In genomic region chr16:10896165-10896564, GRCh38 we compare ENCODE assay signal across 20 cellular contexts. TPM values are rescaled to one million over a fixed set of nuclear protein-coding genes. Genes with fewer than 3 reads are reported as not detected.
"Had no signal": no experiment of that assay in that cellular context is flagged by ENCODE, and none has a peak within 500 bp of the region (broad histone marks: within the 10 kb centered on the region; RNA-seq: fewer than 3 reads in every experiment).

No MANE protein-coding gene starts in this region.

- H3K27me3 ChIP-seq: body of pancreas, colonic mucosa, suprapubic skin had no signal

- H3K9ac ChIP-seq: parathyroid adenoma had no signal

- H3K4me3 ChIP-seq: body of pancreas, colonic mucosa, esophagus squamous epithelium, suprapubic skin had no signal

- H3K36me3 ChIP-seq: colonic mucosa had no signal

- H3K4me1 ChIP-seq: body of pancreas, colonic mucosa, esophagus squamous epithelium, parathyroid adenoma, suprapubic skin had no signal

- H3K9me3 ChIP-seq: body of pancreas, colonic mucosa, esophagus squamous epithelium, suprapubic skin had no signal

- FAIRE-seq: endothelial cell of umbilical vein, keratinocyte had no signal

- ATAC-seq: body of pancreas, left lobe of liver had no signal

- H3K79me2 ChIP-seq: parathyroid adenoma had no signal

- H3K36me3 Mint-ChIP-seq: activated naive CD8-positive, alpha-beta T cell treated with anti-CD3 and anti-CD28 coated beads for 36 hours had no signal

- H3K27ac Mint-ChIP-seq: activated naive CD8-positive, alpha-beta T cell treated with anti-CD3 and anti-CD28 coated beads for 36 hours; naive thymus-derived CD4-positive, alpha-beta T cell had no signal

- DNase-seq: activated CD4-positive, alpha-beta T cell treated with anti-CD3 and anti-CD28 coated beads, Interleukin-2, amount 50 U/mL, for 1 hour; activated CD8-positive, alpha-beta memory T cell treated with anti-CD3 and anti-CD28 coated beads for 24 hours; activated naive CD8-positive, alpha-beta T cell treated with anti-CD3 and anti-CD28 coated beads for 36 hours; body of pancreas; caudate nucleus; colonic mucosa; effector CD8-positive, alpha-beta T cell; esophagus squamous epithelium; hippocampal formation; mammary epithelial cell; naive thymus-derived CD4-positive, alpha-beta T cell; retina; stimulated activated CD4-positive, alpha-beta T cell treated with anti-CD3 and anti-CD28 coated beads, Interleukin-2, amount 100 ng/mL, for 48 hours; stimulated activated naive CD4-positive, alpha-beta T cell treated with Interleukin-2 at 50 U/mL for 16 hours; trophoblast cell had no signal

- H3K27ac ChIP-seq: colonic mucosa, parathyroid adenoma, suprapubic skin had no signal

- H3K4me3 Mint-ChIP-seq: activated naive CD8-positive, alpha-beta T cell treated with anti-CD3 and anti-CD28 coated beads for 36 hours; naive thymus-derived CD4-positive, alpha-beta T cell had no signal

- H2AFZ ChIP-seq: parathyroid adenoma had no signal

RNA-seq across cellular contexts. Expression of gene CIITA, which starts 19.2 kb away (rescaled TPM):
- total RNA-seq: endothelial cell of umbilical vein had no signal
- polyA plus RNA-seq: endothelial cell of umbilical vein had no signal
